In genomic region chr11:28139848-28140415, GRCh38 we compare ENCODE assay signal across 26 cellular contexts. TPM values are rescaled to one million over a fixed set of nuclear protein-coding genes. Genes with fewer than 3 reads are reported as not detected.
"Had no signal": no experiment of that assay in that cellular context is flagged by ENCODE, and none has a peak within 500 bp of the region (broad histone marks: within the 10 kb centered on the region; RNA-seq: fewer than 3 reads in every experiment).

No MANE protein-coding gene starts in this region.

- H3K4me1 Mint-ChIP-seq: activated CD4-positive, alpha-beta T cell treated with anti-CD3 and anti-CD28 coated beads for 36 hours; activated T-helper 17 cell treated with anti-CD3 and anti-CD28 coated beads, Interleukin-2, amount 50 U/mL, for 72 hours had no signal

- H3K27me3 Mint-ChIP-seq: activated B cell treated with CpG ODN at 0.5 μM for 24 hours; activated CD4-positive, alpha-beta T cell treated with anti-CD3 and anti-CD28 coated beads for 36 hours; activated T-cell treated with anti-CD3 and anti-CD28 coated beads, Interleukin-2, amount 50 U/mL, for 24 hours; activated T-helper 17 cell treated with anti-CD3 and anti-CD28 coated beads, Interleukin-2, amount 50 U/mL, for 72 hours; central memory CD8-positive, alpha-beta T cell; effector memory CD8-positive, alpha-beta T cell; naive thymus-derived CD8-positive, alpha-beta T cell had no signal

- H2AFZ ChIP-seq: neural progenitor cell had no signal

- H3K9ac ChIP-seq: neural progenitor cell had no signal

- H3K27me3 ChIP-seq: ascending aorta, colonic mucosa, dorsolateral prefrontal cortex, heart right ventricle, neural progenitor cell, upper lobe of right lung had no signal

- H3K4me3 Mint-ChIP-seq: activated B cell treated with CpG ODN at 0.5 μM for 24 hours; activated CD4-positive, alpha-beta T cell treated with anti-CD3 and anti-CD28 coated beads for 36 hours; activated T-cell treated with anti-CD3 and anti-CD28 coated beads, Interleukin-2, amount 50 U/mL, for 24 hours; activated T-helper 17 cell treated with anti-CD3 and anti-CD28 coated beads, Interleukin-2, amount 50 U/mL, for 72 hours; central memory CD8-positive, alpha-beta T cell; effector memory CD8-positive, alpha-beta T cell; immature natural killer cell; mesothelial cell of epicardium; naive thymus-derived CD8-positive, alpha-beta T cell; neural progenitor cell had no signal

- H3K9me3 Mint-ChIP-seq: central memory CD8-positive, alpha-beta T cell; effector memory CD8-positive, alpha-beta T cell had no signal

- H3K36me3 ChIP-seq: colonic mucosa, lower lobe of right lung, upper lobe of right lung had no signal

- H3K4me3 ChIP-seq: ascending aorta, colonic mucosa, dorsolateral prefrontal cortex, heart right ventricle, lower lobe of right lung, neural progenitor cell, upper lobe of right lung had no signal

- H3K4me1 ChIP-seq: ascending aorta, colonic mucosa, heart right ventricle, lower lobe of right lung, upper lobe of right lung had no signal

- ATAC-seq: activated CD4-positive, alpha-beta T cell treated with anti-CD3 and anti-CD28 coated beads for 36 hours; activated naive CD4-positive, alpha-beta T cell treated with anti-CD3 and anti-CD28 coated beads, Interleukin-2, amount 50 U/mL, for 72 hours; activated T-helper 17 cell treated with anti-CD3 and anti-CD28 coated beads, Interleukin-2, amount 50 U/mL, for 72 hours; effector memory CD8-positive, alpha-beta T cell; heart right ventricle; left lobe of liver; lower lobe of right lung; naive thymus-derived CD8-positive, alpha-beta T cell; upper lobe of right lung had no signal

- H3K27ac Mint-ChIP-seq: activated B cell treated with CpG ODN at 0.5 μM for 24 hours; activated CD4-positive, alpha-beta T cell treated with anti-CD3 and anti-CD28 coated beads for 36 hours; activated naive CD4-positive, alpha-beta T cell treated with anti-CD3 and anti-CD28 coated beads, Interleukin-2, amount 50 U/mL, for 72 hours; activated T-cell treated with anti-CD3 and anti-CD28 coated beads, Interleukin-2, amount 50 U/mL, for 24 hours; activated T-helper 17 cell treated with anti-CD3 and anti-CD28 coated beads, Interleukin-2, amount 50 U/mL, for 72 hours; effector memory CD8-positive, alpha-beta T cell; immature natural killer cell; mesothelial cell of epicardium; naive thymus-derived CD8-positive, alpha-beta T cell; neural progenitor cell had no signal

- H3K9me3 ChIP-seq: ascending aorta, colonic mucosa, upper lobe of right lung had no signal

- H3K4me2 ChIP-seq: neural progenitor cell had no signal

- DNase-seq: activated B cell treated with CpG ODN at 0.5 μM for 24 hours; activated CD4-positive, alpha-beta T cell treated with anti-CD3 and anti-CD28 coated beads for 36 hours; activated CD4-positive, alpha-beta T cell treated with anti-CD3 and anti-CD28 coated beads, Interleukin-2, amount 50 U/mL, for 4 hours; activated CD8-positive, alpha-beta memory T cell treated with anti-CD3 and anti-CD28 coated beads for 24 hours; activated CD8-positive, alpha-beta memory T cell treated with anti-CD3 and anti-CD28 coated beads, Interleukin-2, amount 50 U/mL, for 4 hours; activated T-cell treated with anti-CD3 and anti-CD28 coated beads, Interleukin-2, amount 50 U/mL, for 24 hours; colonic mucosa; dorsolateral prefrontal cortex; effector memory CD8-positive, alpha-beta T cell; foreskin fibroblast; heart right ventricle; immature natural killer cell; lower lobe of right lung; naive thymus-derived CD8-positive, alpha-beta T cell; retina; stimulated activated CD4-positive, alpha-beta T cell treated with anti-CD3 and anti-CD28 coated beads, Interleukin-4, amount 100 ng/mL, for 1 hour; stimulated activated naive CD4-positive, alpha-beta T cell treated with Interleukin-2 at 50 U/mL for 16 hours; T1000; upper lobe of right lung had no signal

- H3K27ac ChIP-seq: ascending aorta, colonic mucosa, dorsolateral prefrontal cortex, heart right ventricle, lower lobe of right lung, neural progenitor cell, upper lobe of right lung had no signal

RNA-seq across cellular contexts. Expression of gene KIF18A, which starts 32.0 kb away (rescaled TPM):
- total RNA-seq: ascending aorta had no signal
